2 cellular contexts compared by ENCODE assay signal in genomic region chr5:163447191-163447590, GRCh38.
A peak's percentile ranks its signal among the peaks of the same experiment; 100 is the strongest.
TF ChIP-seq lines count a peak whose summit lies in the region.

No MANE protein-coding gene starts in this region.

TF ChIP-seq in HepG2, 621 proteins besides CTCF, POLR2A, EP300 and RAD21:
- no peak for TF ChIP-seq KDM3A (CRISPR knock-in tag; IDR thresholded peaks at IDR 0.05; ENCODE audit: low read depth)
- TF ChIP-seq, protein P1, sequence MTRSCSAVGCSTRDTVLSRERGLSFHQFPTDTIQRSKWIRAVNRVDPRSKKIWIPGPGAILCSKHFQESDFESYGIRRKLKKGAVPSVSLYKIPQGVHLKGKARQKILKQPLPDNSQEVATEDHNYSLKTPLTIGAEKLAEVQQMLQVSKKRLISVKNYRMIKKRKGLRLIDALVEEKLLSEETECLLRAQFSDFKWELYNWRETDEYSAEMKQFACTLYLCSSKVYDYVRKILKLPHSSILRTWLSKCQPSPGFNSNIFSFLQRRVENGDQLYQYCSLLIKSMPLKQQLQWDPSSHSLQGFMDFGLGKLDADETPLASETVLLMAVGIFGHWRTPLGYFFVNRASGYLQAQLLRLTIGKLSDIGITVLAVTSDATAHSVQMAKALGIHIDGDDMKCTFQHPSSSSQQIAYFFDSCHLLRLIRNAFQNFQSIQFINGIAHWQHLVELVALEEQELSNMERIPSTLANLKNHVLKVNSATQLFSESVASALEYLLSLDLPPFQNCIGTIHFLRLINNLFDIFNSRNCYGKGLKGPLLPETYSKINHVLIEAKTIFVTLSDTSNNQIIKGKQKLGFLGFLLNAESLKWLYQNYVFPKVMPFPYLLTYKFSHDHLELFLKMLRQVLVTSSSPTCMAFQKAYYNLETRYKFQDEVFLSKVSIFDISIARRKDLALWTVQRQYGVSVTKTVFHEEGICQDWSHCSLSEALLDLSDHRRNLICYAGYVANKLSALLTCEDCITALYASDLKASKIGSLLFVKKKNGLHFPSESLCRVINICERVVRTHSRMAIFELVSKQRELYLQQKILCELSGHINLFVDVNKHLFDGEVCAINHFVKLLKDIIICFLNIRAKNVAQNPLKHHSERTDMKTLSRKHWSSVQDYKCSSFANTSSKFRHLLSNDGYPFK (CRISPR knock-in tag; IDR thresholded peaks at IDR 0.05; ENCODE audit: borderline replicate concordance), result no peak
- no peak for TF ChIP-seq ZSCAN25 (CRISPR knock-in tag; IDR thresholded peaks at IDR 0.05)
- no peak for TF ChIP-seq BRCA1 (CRISPR knock-in tag; IDR thresholded peaks at IDR 0.05)
- TF ChIP-seq ZSCAN30 (CRISPR knock-in tag; IDR thresholded peaks at IDR 0.05), result no peak
- no peak for TF ChIP-seq KAT8 (CRISPR knock-in tag; IDR thresholded peaks at IDR 0.05)
- TF ChIP-seq, protein P2, sequence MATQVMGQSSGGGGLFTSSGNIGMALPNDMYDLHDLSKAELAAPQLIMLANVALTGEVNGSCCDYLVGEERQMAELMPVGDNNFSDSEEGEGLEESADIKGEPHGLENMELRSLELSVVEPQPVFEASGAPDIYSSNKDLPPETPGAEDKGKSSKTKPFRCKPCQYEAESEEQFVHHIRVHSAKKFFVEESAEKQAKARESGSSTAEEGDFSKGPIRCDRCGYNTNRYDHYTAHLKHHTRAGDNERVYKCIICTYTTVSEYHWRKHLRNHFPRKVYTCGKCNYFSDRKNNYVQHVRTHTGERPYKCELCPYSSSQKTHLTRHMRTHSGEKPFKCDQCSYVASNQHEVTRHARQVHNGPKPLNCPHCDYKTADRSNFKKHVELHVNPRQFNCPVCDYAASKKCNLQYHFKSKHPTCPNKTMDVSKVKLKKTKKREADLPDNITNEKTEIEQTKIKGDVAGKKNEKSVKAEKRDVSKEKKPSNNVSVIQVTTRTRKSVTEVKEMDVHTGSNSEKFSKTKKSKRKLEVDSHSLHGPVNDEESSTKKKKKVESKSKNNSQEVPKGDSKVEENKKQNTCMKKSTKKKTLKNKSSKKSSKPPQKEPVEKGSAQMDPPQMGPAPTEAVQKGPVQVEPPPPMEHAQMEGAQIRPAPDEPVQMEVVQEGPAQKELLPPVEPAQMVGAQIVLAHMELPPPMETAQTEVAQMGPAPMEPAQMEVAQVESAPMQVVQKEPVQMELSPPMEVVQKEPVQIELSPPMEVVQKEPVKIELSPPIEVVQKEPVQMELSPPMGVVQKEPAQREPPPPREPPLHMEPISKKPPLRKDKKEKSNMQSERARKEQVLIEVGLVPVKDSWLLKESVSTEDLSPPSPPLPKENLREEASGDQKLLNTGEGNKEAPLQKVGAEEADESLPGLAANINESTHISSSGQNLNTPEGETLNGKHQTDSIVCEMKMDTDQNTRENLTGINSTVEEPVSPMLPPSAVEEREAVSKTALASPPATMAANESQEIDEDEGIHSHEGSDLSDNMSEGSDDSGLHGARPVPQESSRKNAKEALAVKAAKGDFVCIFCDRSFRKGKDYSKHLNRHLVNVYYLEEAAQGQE (IDR thresholded peaks at IDR 0.05; ENCODE audit: borderline replicate concordance in 1 of 2, low read depth in 1 of 2, low read length in 2 of 2), result no peak
- no peak for TF ChIP-seq HIVEP1 (CRISPR knock-in tag; IDR thresholded peaks at IDR 0.05)
- no peak for TF ChIP-seq MED13 (CRISPR knock-in tag; IDR thresholded peaks at IDR 0.05)
- no peak for TF ChIP-seq CEBPB (IDR thresholded peaks at IDR 0.05; ENCODE audit: borderline replicate concordance, low read depth, low read length)
- TF ChIP-seq, protein P3, sequence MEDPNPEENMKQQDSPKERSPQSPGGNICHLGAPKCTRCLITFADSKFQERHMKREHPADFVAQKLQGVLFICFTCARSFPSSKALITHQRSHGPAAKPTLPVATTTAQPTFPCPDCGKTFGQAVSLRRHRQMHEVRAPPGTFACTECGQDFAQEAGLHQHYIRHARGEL (CRISPR knock-in tag; IDR thresholded peaks at IDR 0.05), result no peak
- TF ChIP-seq ZIK1 (CRISPR knock-in tag; IDR thresholded peaks at IDR 0.05; ENCODE audit: borderline replicate concordance, low read depth), result no peak
- no peak for TF ChIP-seq WIZ (CRISPR knock-in tag; IDR thresholded peaks at IDR 0.05)
- TF ChIP-seq, protein P4, sequence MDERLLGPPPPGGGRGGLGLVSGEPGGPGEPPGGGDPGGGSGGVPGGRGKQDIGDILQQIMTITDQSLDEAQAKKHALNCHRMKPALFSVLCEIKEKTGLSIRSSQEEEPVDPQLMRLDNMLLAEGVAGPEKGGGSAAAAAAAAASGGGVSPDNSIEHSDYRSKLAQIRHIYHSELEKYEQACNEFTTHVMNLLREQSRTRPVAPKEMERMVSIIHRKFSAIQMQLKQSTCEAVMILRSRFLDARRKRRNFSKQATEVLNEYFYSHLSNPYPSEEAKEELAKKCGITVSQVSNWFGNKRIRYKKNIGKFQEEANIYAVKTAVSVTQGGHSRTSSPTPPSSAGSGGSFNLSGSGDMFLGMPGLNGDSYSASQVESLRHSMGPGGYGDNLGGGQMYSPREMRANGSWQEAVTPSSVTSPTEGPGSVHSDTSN (CRISPR knock-in tag; IDR thresholded peaks at IDR 0.05), result no peak

TF ChIP-seq in H1, 55 proteins besides CTCF, POLR2A, EP300 and RAD21:
- TF ChIP-seq SP4 (IDR thresholded peaks at IDR 0.05; ENCODE audit: low read length), result no peak
- TF ChIP-seq POLR2AphosphoS5 (IDR thresholded peaks at IDR 0.05; ENCODE audit: low read depth, low read length), result peak; percentile 65; the same call in 1 of the 2 replicates
